In the genomic region with DNA sequence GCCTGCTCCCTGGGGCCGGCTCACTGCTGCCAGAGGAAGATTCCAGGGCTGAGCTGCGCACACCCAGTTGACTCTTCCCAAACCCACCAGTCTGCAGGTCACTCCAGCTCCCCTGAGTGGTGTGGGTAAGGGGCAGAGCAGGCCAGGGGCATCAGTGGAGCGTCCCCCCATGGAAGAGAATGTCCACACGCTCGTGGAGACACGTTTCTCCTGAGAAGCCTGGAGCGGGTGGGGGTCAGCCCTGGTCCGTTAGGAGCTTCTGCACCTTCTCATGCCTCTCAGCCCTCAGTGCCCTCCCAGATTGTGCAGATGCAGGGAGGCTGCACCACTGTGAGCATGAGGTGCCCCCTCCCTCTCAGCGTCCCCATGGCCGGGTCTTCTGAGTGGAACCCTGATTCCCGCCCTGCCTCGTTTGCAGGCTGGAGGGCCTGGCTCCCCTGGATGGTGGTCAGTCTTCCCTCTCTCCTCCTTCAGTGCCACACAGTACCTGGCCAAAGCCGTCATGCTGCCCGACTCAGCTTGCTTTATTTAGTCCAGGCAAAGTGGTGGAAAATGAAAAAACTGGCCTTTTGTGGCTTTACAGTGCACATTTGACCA, we compare ENCODE assay signal across 1 cellular context.
TF ChIP-seq lines count a peak whose summit lies in the region.

No MANE protein-coding gene starts in this region.

TF ChIP-seq in SK-N-SH, 30 proteins besides CTCF, POLR2A, EP300 and RAD21 (continued from another document):
- TF ChIP-seq, protein P1, sequence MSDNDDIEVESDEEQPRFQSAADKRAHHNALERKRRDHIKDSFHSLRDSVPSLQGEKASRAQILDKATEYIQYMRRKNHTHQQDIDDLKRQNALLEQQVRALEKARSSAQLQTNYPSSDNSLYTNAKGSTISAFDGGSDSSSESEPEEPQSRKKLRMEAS (IDR thresholded peaks at IDR 0.05; ENCODE audit: low read depth), result no peak
- TF ChIP-seq, protein P2, sequence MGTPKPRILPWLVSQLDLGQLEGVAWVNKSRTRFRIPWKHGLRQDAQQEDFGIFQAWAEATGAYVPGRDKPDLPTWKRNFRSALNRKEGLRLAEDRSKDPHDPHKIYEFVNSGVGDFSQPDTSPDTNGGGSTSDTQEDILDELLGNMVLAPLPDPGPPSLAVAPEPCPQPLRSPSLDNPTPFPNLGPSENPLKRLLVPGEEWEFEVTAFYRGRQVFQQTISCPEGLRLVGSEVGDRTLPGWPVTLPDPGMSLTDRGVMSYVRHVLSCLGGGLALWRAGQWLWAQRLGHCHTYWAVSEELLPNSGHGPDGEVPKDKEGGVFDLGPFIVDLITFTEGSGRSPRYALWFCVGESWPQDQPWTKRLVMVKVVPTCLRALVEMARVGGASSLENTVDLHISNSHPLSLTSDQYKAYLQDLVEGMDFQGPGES (IDR thresholded peaks at IDR 0.05; ENCODE audit: low read depth, low read length), result no peak
- TF ChIP-seq ELF1 (IDR thresholded peaks at IDR 0.05) (no peak), YY1 (IDR thresholded peaks at IDR 0.05; ENCODE audit: low read depth) (no peak), SIN3A (IDR thresholded peaks at IDR 0.05; ENCODE audit: borderline replicate concordance, low read depth, low read length) (no peak), SMC3 (IDR thresholded peaks at IDR 0.05; ENCODE audit: low read depth, low read length) (no peak), RXRA (IDR thresholded peaks at IDR 0.05; ENCODE audit: borderline replicate concordance, low read depth) (no peak), POLR2AphosphoS5 (IDR thresholded peaks at IDR 0.05; ENCODE audit: low read depth, low read length) (no peak), NRF1 (IDR thresholded peaks at IDR 0.05; ENCODE audit: low read depth, low read length) (no peak), RFX5 (IDR thresholded peaks at IDR 0.05; ENCODE audit: low read length) (no peak), GATA2 (CRISPR knock-in tag; IDR thresholded peaks at IDR 0.05) (no peak), NFIC (IDR thresholded peaks at IDR 0.05; ENCODE audit: borderline replicate concordance) (no peak)
- TF ChIP-seq, protein P3, sequence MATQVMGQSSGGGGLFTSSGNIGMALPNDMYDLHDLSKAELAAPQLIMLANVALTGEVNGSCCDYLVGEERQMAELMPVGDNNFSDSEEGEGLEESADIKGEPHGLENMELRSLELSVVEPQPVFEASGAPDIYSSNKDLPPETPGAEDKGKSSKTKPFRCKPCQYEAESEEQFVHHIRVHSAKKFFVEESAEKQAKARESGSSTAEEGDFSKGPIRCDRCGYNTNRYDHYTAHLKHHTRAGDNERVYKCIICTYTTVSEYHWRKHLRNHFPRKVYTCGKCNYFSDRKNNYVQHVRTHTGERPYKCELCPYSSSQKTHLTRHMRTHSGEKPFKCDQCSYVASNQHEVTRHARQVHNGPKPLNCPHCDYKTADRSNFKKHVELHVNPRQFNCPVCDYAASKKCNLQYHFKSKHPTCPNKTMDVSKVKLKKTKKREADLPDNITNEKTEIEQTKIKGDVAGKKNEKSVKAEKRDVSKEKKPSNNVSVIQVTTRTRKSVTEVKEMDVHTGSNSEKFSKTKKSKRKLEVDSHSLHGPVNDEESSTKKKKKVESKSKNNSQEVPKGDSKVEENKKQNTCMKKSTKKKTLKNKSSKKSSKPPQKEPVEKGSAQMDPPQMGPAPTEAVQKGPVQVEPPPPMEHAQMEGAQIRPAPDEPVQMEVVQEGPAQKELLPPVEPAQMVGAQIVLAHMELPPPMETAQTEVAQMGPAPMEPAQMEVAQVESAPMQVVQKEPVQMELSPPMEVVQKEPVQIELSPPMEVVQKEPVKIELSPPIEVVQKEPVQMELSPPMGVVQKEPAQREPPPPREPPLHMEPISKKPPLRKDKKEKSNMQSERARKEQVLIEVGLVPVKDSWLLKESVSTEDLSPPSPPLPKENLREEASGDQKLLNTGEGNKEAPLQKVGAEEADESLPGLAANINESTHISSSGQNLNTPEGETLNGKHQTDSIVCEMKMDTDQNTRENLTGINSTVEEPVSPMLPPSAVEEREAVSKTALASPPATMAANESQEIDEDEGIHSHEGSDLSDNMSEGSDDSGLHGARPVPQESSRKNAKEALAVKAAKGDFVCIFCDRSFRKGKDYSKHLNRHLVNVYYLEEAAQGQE (IDR thresholded peaks at IDR 0.05; ENCODE audit: low read depth, low read length), result no peak
